ENCODE assay signal across 8 cellular contexts in genomic region chr20:49608752-49609670, GRCh38. TPM values are rescaled to one million over a fixed set of nuclear protein-coding genes. Genes with fewer than 3 reads are reported as not detected.
A peak's percentile ranks its signal among the peaks of the same experiment; 100 is the strongest.
DNase-seq lines count a peak whose midpoint lies in the region; ATAC-seq, FAIRE-seq and TF ChIP-seq lines count a peak whose summit lies in the region.

No MANE protein-coding gene starts in this region.

- H3K9me3 ChIP-seq in CD4-positive, alpha-beta memory T cell (ENCODE audit: control insufficient read depth in 1 of 2, low read length in 2 of 2), result no peaks in the 10 kb centered on the region
- H3K9me3 ChIP-seq in kidney (ENCODE audit: control insufficient read depth in 1 of 2, low read length in 2 of 2), result no peaks in the 10 kb centered on the region

- CTCF ChIA-PET in CD4-positive, alpha-beta memory T cell (lab: Charles Lee; ENCODE audit: partially characterized antibody), result interaction anchor here (0.6 to 6.6 kb wide), 26 partner anchors 9 to 462 kb away, joined by 3 to 86 read pairs (median 4); no protein-coding TSS in a partner anchor
- CTCF ChIA-PET in MCF 10A (lab: Yijun Ruan, JAX), result interaction anchor here (0.5 to 14.3 kb wide), 75 partner anchors 9 to 462 kb away, joined by 3 to 411 read pairs (median 4); partner anchors contain the start of gene B4GALT5

- H3K9me3 Mint-ChIP-seq in CD4-positive, alpha-beta memory T cell, result no peaks in the 10 kb centered on the region
- H3K9me3 Mint-ChIP-seq in MCF 10A (ENCODE audit: unreplicated experiment), result no peaks in the 10 kb centered on the region

- TF ChIP-seq CTCF in WI38 (IDR thresholded peaks at IDR 0.05; ENCODE audit: low read depth, low read length), result peak; percentile 92
- peak; percentile 98 for TF ChIP-seq CTCF in MCF 10A (IDR thresholded peaks at IDR 0.05; ENCODE audit: unreplicated experiment)
- peak; percentile 96 for TF ChIP-seq CTCF in kidney (IDR thresholded peaks at IDR 0.05; ENCODE audit: borderline replicate concordance, extremely low read depth, insufficient read depth)

- no peak for FAIRE-seq in kidney (lab: Jason Lieb, UNC)

- peaks cover 11 to 17% (median 15%) of the 10 kb centered on the region in 4 donors for H3K4me1 Mint-ChIP-seq in CD4-positive, alpha-beta memory T cell
- peaks cover 19% of the 10 kb centered on the region for H3K4me1 Mint-ChIP-seq in MCF 10A (ENCODE audit: insufficient read depth, unreplicated experiment)

- no peaks in the 10 kb centered on the region for H3K36me3 Mint-ChIP-seq in CD4-positive, alpha-beta memory T cell
- no peaks in the 10 kb centered on the region for H3K36me3 Mint-ChIP-seq in MCF 10A (ENCODE audit: insufficient read depth, unreplicated experiment)

- peak; percentile 66 to 73 (median 72) for DNase-seq in CD4-positive, alpha-beta memory T cell
- peak; percentile 67 to 70 for DNase-seq in NCI-H2081 (lab: John Stamatoyannopoulos, UW)
- peak; percentile 68 for DNase-seq in MCF 10A (ENCODE audit: unreplicated experiment)
- peak; percentile 82 for DNase-seq in kidney
- peak; percentile 55 for DNase-seq in stimulated activated CD4-positive, alpha-beta T cell treated with anti-CD3 and anti-CD28 coated beads, Interleukin-2, amount 100 ng/mL, for 4 hours (ENCODE audit: low read depth)

- POLR2A ChIA-PET in CD4-positive, alpha-beta memory T cell (lab: Charles Lee; ENCODE audit: partially characterized antibody), result interaction anchor here (0.5 to 1.1 kb wide), 3 partner anchors 11 to 67 kb away, joined by 3 read pairs; no protein-coding TSS in a partner anchor
- POLR2A ChIA-PET in MCF 10A (lab: Yijun Ruan, JAX), result interaction anchor here (0.7 to 1.7 kb wide), 2 partner anchors 67 to 69 kb away, joined by 3 to 7 read pairs; no protein-coding TSS in a partner anchor

- no peak overlapping the region for H3K9ac ChIP-seq in kidney (ENCODE audit: low read length in 2 of 2)

- no peaks in the 10 kb centered on the region for H3K27me3 ChIP-seq in CD4-positive, alpha-beta memory T cell (ENCODE audit: insufficient read depth, low read length)

- no peak overlapping the region for H3K27ac Mint-ChIP-seq in CD4-positive, alpha-beta memory T cell
- no peak overlapping the region for H3K27ac Mint-ChIP-seq in MCF 10A (ENCODE audit: low read depth, unreplicated experiment)

- H3K4me1 ChIP-seq in CD4-positive, alpha-beta memory T cell (ENCODE audit: insufficient read depth, low read length), result peaks cover 14% of the 10 kb centered on the region
- peaks cover 0 to 7% of the 10 kb centered on the region in 2 donors for H3K4me1 ChIP-seq in kidney (ENCODE audit: control insufficient read depth in 1 of 2, insufficient read depth in 1 of 2, low read depth in 1 of 2, low read length in 2 of 2)

- H3K27ac ChIP-seq in CD4-positive, alpha-beta memory T cell (ENCODE audit: low read depth, low read length), result no peak overlapping the region
- no peak overlapping the region for H3K27ac ChIP-seq in kidney (ENCODE audit: low read depth in 2 of 2, low read length in 2 of 2)

- intact Hi-C loops in CD4-positive, alpha-beta memory T cell (cut with micrococcal nuclease), result loop anchor here (1.0 kb wide), 1 partner anchor 68 kb away; no protein-coding TSS in a partner anchor
- intact Hi-C loops in MCF 10A (cut with micrococcal nuclease) (loop anchor here (1.0 to 5.0 kb wide), 2 partner anchors 68 to 277 kb away; no protein-coding TSS in a partner anchor), kidney (cut with DNase I) (loop anchor here (5.0 kb wide), 1 partner anchor 67 kb away; no protein-coding TSS in a partner anchor)

- no peaks in the 10 kb centered on the region for H3K36me3 ChIP-seq in CD4-positive, alpha-beta memory T cell (ENCODE audit: insufficient read depth, low read length)
- no peaks in the 10 kb centered on the region for H3K36me3 ChIP-seq in kidney (ENCODE audit: control insufficient read depth in 1 of 2, insufficient read depth in 2 of 2, low read length in 2 of 2)

- H3K27me3 Mint-ChIP-seq in CD4-positive, alpha-beta memory T cell, result peaks cover 6 to 9% of the 10 kb centered on the region in 2 donors
- H3K27me3 Mint-ChIP-seq in MCF 10A (ENCODE audit: insufficient read depth, unreplicated experiment), result no peaks in the 10 kb centered on the region

- no peak overlapping the region for H3K4me3 ChIP-seq in CD4-positive, alpha-beta memory T cell (ENCODE audit: low read length in 2 of 2)
- H3K4me3 ChIP-seq in WI38 (ENCODE audit: low read depth, low read length), result no peak overlapping the region
- H3K4me3 ChIP-seq in kidney (ENCODE audit: low read length in 2 of 2), result peak overlapping the region; percentile 5 to 27

- ATAC-seq in GM21825 (IDR thresholded peaks at IDR 0.05; ENCODE audit: unreplicated experiment), result peak; percentile 53
- no peak for ATAC-seq in GM21737 (IDR thresholded peaks at IDR 0.05; ENCODE audit: unreplicated experiment)

- peak overlapping the region in 7 of 8 donors; percentile 8 to 64 (median 53) for H3K4me3 Mint-ChIP-seq in CD4-positive, alpha-beta memory T cell
- no peak overlapping the region for H3K4me3 Mint-ChIP-seq in MCF 10A (ENCODE audit: unreplicated experiment)

- no TSS peak for BruUV-seq in MCF 10A (replicated peaks; lab: Mats Ljungman, UMichigan)

RNA-seq across cellular contexts. Expression of gene PTGIS, which starts 41.1 kb away (rescaled TPM):
- not detected for total RNA-seq in CD4-positive, alpha-beta memory T cell
- not detected for polyA plus RNA-seq in CD4-positive, alpha-beta memory T cell
- not detected in 2 replicates for total RNA-seq in MCF 10A (2022)
- 24.1 TPM for total RNA-seq in kidney
- polyA plus RNA-seq in kidney (ENCODE audit: insufficient read depth, low read depth, low replicate concordance), result 3.1 TPM

Comparison
In these comparisons a context has a peak if more than half of its experiments do, and no peak if none do; other contexts are left out.
1. H3K4me3 ChIP-seq: peak in kidney (2 of 2); none in CD4-positive, alpha-beta memory T cell (0 of 2) and WI38 (single experiment).
2. RNA of gene PTGIS, which starts 41.1 kb away (total RNA-seq): 24.1 TPM in kidney (single experiment); not detected in CD4-positive, alpha-beta memory T cell and not detected in MCF 10A; every median in the first group is over 10 times any median in the second.
3. Peak in every context shown above with its lines, with median percentiles within 50 percentile points of each other: DNase-seq and CTCF ChIP-seq.